Comparison of ENCODE assay signal across 8 cellular contexts in genomic region chr1:209435654-209436566, GRCh38.
DNase-seq lines count a peak whose midpoint lies in the region; ATAC-seq, FAIRE-seq and TF ChIP-seq lines count a peak whose summit lies in the region.

No MANE protein-coding gene starts in this region.

- no peaks in the 10 kb centered on the region for H3K4me1 ChIP-seq in esophagus (ENCODE audit: control insufficient read depth in 2 of 2, insufficient read depth in 2 of 2, low read length in 1 of 2)

- H3K27ac ChIP-seq in esophagus (ENCODE audit: low read depth in 2 of 2, low read length in 1 of 2) = peak overlapping the region; percentile 59 to 67

- H3K36me3 ChIP-seq in esophagus (ENCODE audit: control insufficient read depth in 2 of 2, insufficient read depth in 2 of 2, low read length in 1 of 2) = peaks cover 0 to 6% of the 10 kb centered on the region in 2 donors

- DNase-seq in AG08395 (ENCODE audit: low spot score) (peak; percentile 90), GM12892 (ENCODE audit: insufficient read length) (peak; percentile 32), NCI-H1436 treated with DMSO at 0.1 percent for 48 hours (lab: John Stamatoyannopoulos, UW) (peak; percentile 45), UCSD-AML1 (lab: John Stamatoyannopoulos, UW; ENCODE audit: unreplicated experiment) (peak; percentile 33), myocyte (ENCODE audit: low read depth) (peak; percentile 82), urothelium cell line (ENCODE audit: low spot score) (peak; percentile 86)

- peak; percentile 87 for ATAC-seq in HG02885 (IDR thresholded peaks at IDR 0.05; ENCODE audit: poor library complexity, unreplicated experiment)

- H3K27me3 ChIP-seq in esophagus (ENCODE audit: control insufficient read depth in 1 of 2, insufficient read depth in 2 of 2, low read length in 2 of 2) = no peaks in the 10 kb centered on the region

- FAIRE-seq in GM12892 (lab: Jason Lieb, UNC) (peak; percentile 74), urothelium cell line (lab: Jason Lieb, UNC) (no peak)

- WGBS in esophagus, 2 donors = 22 to 26% methylated on average over 6 of the region's 6 CpGs

- no peak overlapping the region for H3K4me3 ChIP-seq in esophagus (ENCODE audit: low read depth in 1 of 2, low read length in 2 of 2)

- H3K9me3 ChIP-seq in esophagus (ENCODE audit: control insufficient read depth in 2 of 2, insufficient read depth in 1 of 2, low read depth in 1 of 2, low read length in 1 of 2) = no peaks in the 10 kb centered on the region

- TF ChIP-seq POLR2A in GM12892 (IDR thresholded peaks at IDR 0.05; ENCODE audit: low read depth, low read length) = no peak

Comparison
In these comparisons a context has a peak if more than half of its experiments do, and no peak if none do; other contexts are left out.
1. DNase-seq: peak in every context shown above with its lines; median percentile 90 in AG08395; 86 in urothelium cell line; 82 in myocyte; 45 in NCI-H1436 treated with DMSO at 0.1 percent for 48 hours; 33 in UCSD-AML1; 32 in GM12892.